ENCODE assay signal across 9 cellular contexts in the genomic region with DNA sequence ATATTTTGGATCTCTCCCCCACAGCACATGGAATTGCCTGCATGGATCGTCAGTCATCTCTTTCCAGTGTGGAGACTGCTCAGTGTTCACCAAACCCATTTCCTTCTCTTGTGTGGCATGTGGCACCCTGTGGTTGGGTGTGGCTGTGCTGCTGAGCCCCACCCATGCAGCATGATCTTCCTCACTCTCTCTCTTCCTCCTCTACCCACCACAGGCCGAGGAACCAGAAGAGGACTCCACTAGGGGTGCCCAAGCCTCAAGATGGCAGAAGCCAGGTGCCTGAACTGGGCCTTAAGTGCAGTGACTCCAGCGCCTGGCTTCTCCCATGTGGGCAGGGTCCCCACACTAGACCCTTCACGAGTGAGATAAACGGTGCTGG.
DNase-seq lines count a peak whose midpoint lies in the region; ATAC-seq and TF ChIP-seq lines count a peak whose summit lies in the region.
"Had no signal": no experiment of that assay in that cellular context is flagged by ENCODE, and none has a peak within 500 bp of the region (broad histone marks: within the 10 kb centered on the region; RNA-seq: fewer than 3 reads in every experiment).

No MANE protein-coding gene starts in this region.

- H3K4me3 Mint-ChIP-seq in T-helper 17 cell: peak overlapping the region; percentile 83
- H3K4me3 Mint-ChIP-seq in activated T-helper 2 cell treated with anti-CD3 and anti-CD28 coated beads, Interferon-gamma antibody, Interleukin-2, Interleukin-4, amounts not matched to agents 10 μg/mL and 5 μg/mL and 100 μg/mL, durations not matched to agents 14 hours and 24 hours and 36 hours (ENCODE audit: low read depth): peak overlapping the region; percentile 64

- H3K27me3 ChIP-seq in gastroesophageal sphincter: no peaks in the 10 kb centered on the region

- TF ChIP-seq POLR2A in gastroesophageal sphincter (IDR thresholded peaks at IDR 0.05): no peak

- 50 to 80% methylated on average over 1 of the region's 5 CpGs for WGBS in gastroesophageal sphincter (ENCODE audit: low coverage in 1 of 2), 2 donors

- TF ChIP-seq CTCF in gastroesophageal sphincter (IDR thresholded peaks at IDR 0.05) (no peak), foreskin fibroblast (IDR thresholded peaks at IDR 0.05; ENCODE audit: low read depth, low read length) (no peak)

- intact Hi-C loops in activated T-helper 2 cell treated with anti-CD3 and anti-CD28 coated beads, Interferon-gamma antibody, Interleukin-2, Interleukin-4, amounts not matched to agents 10 μg/mL and 5 μg/mL and 100 μg/mL, durations not matched to agents 14 hours and 24 hours and 36 hours (cut with micrococcal nuclease): no loop called here

- DNase-seq in HUDEP-2 (lab: John Stamatoyannopoulos, UW; ENCODE audit: unreplicated experiment in 76 of 76) (peak in 74 of 76 experiments; percentile 7 to 85 (median 58)), T-helper 17 cell (peak; percentile 30 to 38 (median 37)), DMS114 treated with DMSO at 0.1 percent for 48 hours (lab: John Stamatoyannopoulos, UW; ENCODE audit: unreplicated experiment) (no peak), foreskin fibroblast (no peak), NCI-H524 (lab: John Stamatoyannopoulos, UW) (no peak)
- peak; percentile 61 for DNase-seq in activated T-helper 2 cell treated with anti-CD3 and anti-CD28 coated beads, Interferon-gamma antibody, Interleukin-2, Interleukin-4, amounts not matched to agents 10 μg/mL and 5 μg/mL and 100 μg/mL, durations not matched to agents 14 hours and 24 hours and 36 hours (ENCODE audit: low spot score)
- peak; percentile 26 for DNase-seq in stimulated activated CD4-positive, alpha-beta T cell treated with anti-CD3 and anti-CD28 coated beads, Interleukin-2, amount 100 ng/mL, for 4 hours (ENCODE audit: low read depth)
- DNase-seq: NCI-H187 treated with DMSO at 0.1 percent for 48 hours had no signal

- H3K4me3 ChIP-seq in gastroesophageal sphincter: no peak overlapping the region
- H3K4me3 ChIP-seq in foreskin fibroblast (ENCODE audit: low read depth in 1 of 2, low read length in 2 of 2): no peak overlapping the region

- no peak overlapping the region for H3K27ac ChIP-seq in gastroesophageal sphincter

- no peaks in the 10 kb centered on the region for H3K9me3 Mint-ChIP-seq in activated T-helper 2 cell treated with anti-CD3 and anti-CD28 coated beads, Interferon-gamma antibody, Interleukin-2, Interleukin-4, amounts not matched to agents 10 μg/mL and 5 μg/mL and 100 μg/mL, durations not matched to agents 14 hours and 24 hours and 36 hours

- peaks cover 49% of the 10 kb centered on the region for H3K4me1 Mint-ChIP-seq in T-helper 17 cell
- H3K4me1 Mint-ChIP-seq in activated T-helper 2 cell treated with anti-CD3 and anti-CD28 coated beads, Interferon-gamma antibody, Interleukin-2, Interleukin-4, amounts not matched to agents 10 μg/mL and 5 μg/mL and 100 μg/mL, durations not matched to agents 14 hours and 24 hours and 36 hours (ENCODE audit: low read depth): peaks cover 47% of the 10 kb centered on the region

- H3K27me3 Mint-ChIP-seq in T-helper 17 cell: no peaks in the 10 kb centered on the region
- H3K27me3 Mint-ChIP-seq in activated T-helper 2 cell treated with anti-CD3 and anti-CD28 coated beads, Interferon-gamma antibody, Interleukin-2, Interleukin-4, amounts not matched to agents 10 μg/mL and 5 μg/mL and 100 μg/mL, durations not matched to agents 14 hours and 24 hours and 36 hours (ENCODE audit: low read depth): no peaks in the 10 kb centered on the region

- ATAC-seq in T-helper 17 cell (peak; percentile 60), gastroesophageal sphincter (no peak)

- peaks cover 28% of the 10 kb centered on the region for H3K36me3 Mint-ChIP-seq in T-helper 17 cell (ENCODE audit: low read depth)
- H3K36me3 Mint-ChIP-seq in activated T-helper 2 cell treated with anti-CD3 and anti-CD28 coated beads, Interferon-gamma antibody, Interleukin-2, Interleukin-4, amounts not matched to agents 10 μg/mL and 5 μg/mL and 100 μg/mL, durations not matched to agents 14 hours and 24 hours and 36 hours (ENCODE audit: low read depth): peaks cover 85% of the 10 kb centered on the region

- TF ChIP-seq EP300 in gastroesophageal sphincter (IDR thresholded peaks at IDR 0.05): no peak

- H3K36me3 ChIP-seq in gastroesophageal sphincter: peaks cover 0 to 30% of the 10 kb centered on the region in 2 donors

- peak overlapping the region; percentile 99 for H3K27ac Mint-ChIP-seq in T-helper 17 cell
- H3K27ac Mint-ChIP-seq in activated T-helper 2 cell treated with anti-CD3 and anti-CD28 coated beads, Interferon-gamma antibody, Interleukin-2, Interleukin-4, amounts not matched to agents 10 μg/mL and 5 μg/mL and 100 μg/mL, durations not matched to agents 14 hours and 24 hours and 36 hours: peak overlapping the region; percentile 95

- no peaks in the 10 kb centered on the region for H3K9me3 ChIP-seq in T-helper 17 cell (ENCODE audit: control insufficient read depth, low read length, poor library complexity, severe bottlenecking)
- H3K9me3 ChIP-seq in gastroesophageal sphincter: no peaks in the 10 kb centered on the region

- H3K4me1 ChIP-seq in gastroesophageal sphincter: peaks cover 0 to 2% (median 0%) of the 10 kb centered on the region in 3 donors

Comparison
In these comparisons a context has a peak if more than half of its experiments do, and no peak if none do; other contexts are left out.
1. DNase-seq: peak in HUDEP-2 (74 of 76), T-helper 17 cell (3 of 3), activated T-helper 2 cell treated with anti-CD3 and anti-CD28 coated beads, Interferon-gamma antibody, Interleukin-2, Interleukin-4, amounts not matched to agents 10 μg/mL and 5 μg/mL and 100 μg/mL, durations not matched to agents 14 hours and 24 hours and 36 hours (single experiment) and stimulated activated CD4-positive, alpha-beta T cell treated with anti-CD3 and anti-CD28 coated beads, Interleukin-2, amount 100 ng/mL, for 4 hours (single experiment); none in DMS114 treated with DMSO at 0.1 percent for 48 hours (single experiment), foreskin fibroblast (0 of 2) and NCI-H524 (0 of 2).